ENCODE assay signal across 13 cellular contexts in genomic region chr1:161636976-161637375, GRCh38. TPM values are rescaled to one million over a fixed set of nuclear protein-coding genes. Genes with fewer than 3 reads are reported as not detected.
DNase-seq lines count a peak whose midpoint lies in the region; ATAC-seq lines count a peak whose summit lies in the region.
"Not testable (repeated sequence)": the region's sequence is repeated elsewhere in the genome, so short reads cannot be mapped to it uniquely, and the experiment has no call there.
"Had no signal": no experiment of that assay in that cellular context is flagged by ENCODE, and none has a peak within 500 bp of the region (broad histone marks: within the 10 kb centered on the region; RNA-seq: fewer than 3 reads in every experiment).

No MANE protein-coding gene starts in this region.

- H3K9me3 Mint-ChIP-seq in CD4-positive, alpha-beta memory T cell; T-helper 2 cell treated with Interferon-gamma antibody and Interleukin-4, amounts not matched to agents 5 μg/mL and 100 μg/mL, for 36 hours; activated CD4-positive, alpha-beta T cell treated with anti-CD3 and anti-CD28 coated beads, Interleukin-2, amount 10 ng/mL, durations not matched to agents 7 days and 5 days; activated CD8-positive, alpha-beta memory T cell treated with anti-CD3 and anti-CD28 coated beads, Interleukin-2, amount 10 ng/mL, durations not matched to agents 7 days and 5 days (ENCODE audit: low read depth); activated naive CD4-positive, alpha-beta T cell treated with anti-CD3 and anti-CD28 coated beads, Interleukin-2, amount 10 ng/mL, durations not matched to agents 7 days and 5 days; central memory CD8-positive, alpha-beta T cell; immature natural killer cell; stimulated activated effector memory CD8-positive, alpha-beta T cell treated with anti-CD3 and anti-CD28 coated beads, Interleukin-12 subunit alpha, Interleukin-12 subunit beta, amount 100 ng/mL, for 72 hours: not testable (repeated sequence)

- H3K4me3 ChIP-seq in CD4-positive, alpha-beta memory T cell (ENCODE audit: low read length in 2 of 2), result not testable (repeated sequence)

- peak overlapping the region in 3 of 8 donors; percentile 3 to 55 (median 52) for H3K4me3 Mint-ChIP-seq in CD4-positive, alpha-beta memory T cell
- peak overlapping the region; percentile 14 for H3K4me3 Mint-ChIP-seq in T-helper 2 cell treated with Interferon-gamma antibody and Interleukin-4, amounts not matched to agents 5 μg/mL and 100 μg/mL, for 36 hours
- not testable (repeated sequence) for H3K4me3 Mint-ChIP-seq in activated CD4-positive, alpha-beta T cell treated with anti-CD3 and anti-CD28 coated beads, Interleukin-2, amount 10 ng/mL, durations not matched to agents 7 days and 5 days; activated CD8-positive, alpha-beta memory T cell treated with anti-CD3 and anti-CD28 coated beads, Interleukin-2, amount 10 ng/mL, durations not matched to agents 7 days and 5 days; activated naive CD4-positive, alpha-beta T cell treated with anti-CD3 and anti-CD28 coated beads, Interleukin-2, amount 10 ng/mL, durations not matched to agents 7 days and 5 days; central memory CD8-positive, alpha-beta T cell; stimulated activated effector memory CD8-positive, alpha-beta T cell treated with anti-CD3 and anti-CD28 coated beads, Interleukin-12 subunit alpha, Interleukin-12 subunit beta, amount 100 ng/mL, for 72 hours
- H3K4me3 Mint-ChIP-seq in immature natural killer cell, result peak overlapping the region in 3 of 5 donors; percentile 2 to 51 (median 12)

- peaks cover 4 to 19% (median 10%) of the 10 kb centered on the region in 4 donors for H3K4me1 Mint-ChIP-seq in CD4-positive, alpha-beta memory T cell
- peaks cover 14% of the 10 kb centered on the region for H3K4me1 Mint-ChIP-seq in T-helper 2 cell treated with Interferon-gamma antibody and Interleukin-4, amounts not matched to agents 5 μg/mL and 100 μg/mL, for 36 hours (ENCODE audit: low read depth)
- H3K4me1 Mint-ChIP-seq in activated CD4-positive, alpha-beta T cell treated with anti-CD3 and anti-CD28 coated beads, Interleukin-2, amount 10 ng/mL, durations not matched to agents 7 days and 5 days, result peaks cover 17% of the 10 kb centered on the region
- H3K4me1 Mint-ChIP-seq in activated CD8-positive, alpha-beta memory T cell treated with anti-CD3 and anti-CD28 coated beads, Interleukin-2, amount 10 ng/mL, durations not matched to agents 7 days and 5 days, result peaks cover 19% of the 10 kb centered on the region
- H3K4me1 Mint-ChIP-seq in activated naive CD4-positive, alpha-beta T cell treated with anti-CD3 and anti-CD28 coated beads, Interleukin-2, amount 10 ng/mL, durations not matched to agents 7 days and 5 days, result peaks cover 19% of the 10 kb centered on the region
- peaks cover 21% of the 10 kb centered on the region for H3K4me1 Mint-ChIP-seq in central memory CD8-positive, alpha-beta T cell
- H3K4me1 Mint-ChIP-seq in immature natural killer cell, result peaks cover 16 to 21% of the 10 kb centered on the region in 2 donors
- peaks cover 19% of the 10 kb centered on the region for H3K4me1 Mint-ChIP-seq in stimulated activated effector memory CD8-positive, alpha-beta T cell treated with anti-CD3 and anti-CD28 coated beads, Interleukin-12 subunit alpha, Interleukin-12 subunit beta, amount 100 ng/mL, for 72 hours

- H3K27ac Mint-ChIP-seq in CD4-positive, alpha-beta memory T cell, result peak overlapping the region in 4 of 7 donors; percentile 37 to 89 (median 71)
- peak overlapping the region; percentile 72 for H3K27ac Mint-ChIP-seq in T-helper 2 cell treated with Interferon-gamma antibody and Interleukin-4, amounts not matched to agents 5 μg/mL and 100 μg/mL, for 36 hours
- H3K27ac Mint-ChIP-seq in activated CD4-positive, alpha-beta T cell treated with anti-CD3 and anti-CD28 coated beads, Interleukin-2, amount 10 ng/mL, durations not matched to agents 7 days and 5 days, result peak overlapping the region; percentile 34
- H3K27ac Mint-ChIP-seq in activated CD8-positive, alpha-beta memory T cell treated with anti-CD3 and anti-CD28 coated beads, Interleukin-2, amount 10 ng/mL, durations not matched to agents 7 days and 5 days, result peak overlapping the region; percentile 73
- H3K27ac Mint-ChIP-seq in activated naive CD4-positive, alpha-beta T cell treated with anti-CD3 and anti-CD28 coated beads, Interleukin-2, amount 10 ng/mL, durations not matched to agents 7 days and 5 days, result peak overlapping the region; percentile 29
- peak overlapping the region; percentile 88 for H3K27ac Mint-ChIP-seq in central memory CD8-positive, alpha-beta T cell (ENCODE audit: low read depth)
- H3K27ac Mint-ChIP-seq in immature natural killer cell, result peak overlapping the region in 4 of 6 donors; percentile 77 to 88 (median 81)
- H3K27ac Mint-ChIP-seq in stimulated activated effector memory CD8-positive, alpha-beta T cell treated with anti-CD3 and anti-CD28 coated beads, Interleukin-12 subunit alpha, Interleukin-12 subunit beta, amount 100 ng/mL, for 72 hours, result peak overlapping the region; percentile 77

- not testable (repeated sequence) for ATAC-seq in activated CD8-positive, alpha-beta memory T cell treated with anti-CD3 and anti-CD28 coated beads, Interleukin-2, amount 10 ng/mL, durations not matched to agents 7 days and 5 days; central memory CD8-positive, alpha-beta T cell (replicated peaks; ENCODE audit: extremely low read depth, poor library complexity, severe bottlenecking); stimulated activated effector memory CD8-positive, alpha-beta T cell treated with anti-CD3 and anti-CD28 coated beads, Interleukin-12 subunit alpha, Interleukin-12 subunit beta, amount 100 ng/mL, for 72 hours

- intact Hi-C loops in CD4-positive, alpha-beta memory T cell (cut with micrococcal nuclease), result not testable (repeated sequence)

- not testable (repeated sequence) for H3K36me3 ChIP-seq in CD4-positive, alpha-beta memory T cell (ENCODE audit: insufficient read depth, low read length)

- H3K4me1 ChIP-seq in CD4-positive, alpha-beta memory T cell (ENCODE audit: insufficient read depth, low read length), result not testable (repeated sequence)

- not testable (repeated sequence) for DNase-seq in CD4-positive, alpha-beta memory T cell; T-helper 2 cell treated with Interferon-gamma antibody and Interleukin-4, amounts not matched to agents 5 μg/mL and 100 μg/mL, for 36 hours (ENCODE audit: low spot score); activated CD4-positive, alpha-beta T cell treated with anti-CD3 and anti-CD28 coated beads, Interleukin-2, amount 10 ng/mL, durations not matched to agents 7 days and 5 days; activated CD8-positive, alpha-beta memory T cell treated with anti-CD3 and anti-CD28 coated beads, Interleukin-2, amount 10 ng/mL, durations not matched to agents 7 days and 5 days; activated naive CD4-positive, alpha-beta T cell treated with anti-CD3 and anti-CD28 coated beads, Interleukin-2, amount 10 ng/mL, durations not matched to agents 7 days and 5 days; central memory CD8-positive, alpha-beta T cell (ENCODE audit: low spot score in 2 of 2); immature natural killer cell; stimulated activated effector memory CD8-positive, alpha-beta T cell treated with anti-CD3 and anti-CD28 coated beads, Interleukin-12 subunit alpha, Interleukin-12 subunit beta, amount 100 ng/mL, for 72 hours (ENCODE audit: low spot score in 2 of 2)

- CTCF ChIA-PET in CD4-positive, alpha-beta memory T cell (lab: Charles Lee; ENCODE audit: partially characterized antibody); activated naive CD4-positive, alpha-beta T cell treated with anti-CD3 and anti-CD28 coated beads, Interleukin-2, amount 10 ng/mL, durations not matched to agents 7 days and 5 days (lab: Charles Lee): not testable (repeated sequence)
- CTCF ChIA-PET in activated CD4-positive, alpha-beta T cell treated with anti-CD3 and anti-CD28 coated beads, Interleukin-2, amount 10 ng/mL, durations not matched to agents 7 days and 5 days (lab: Charles Lee), result interaction anchor here (1.6 kb wide), 1 partner anchor 96 kb away, joined by 3 read pairs; no protein-coding TSS in a partner anchor
- CTCF ChIA-PET in activated CD8-positive, alpha-beta memory T cell treated with anti-CD3 and anti-CD28 coated beads, Interleukin-2, amount 10 ng/mL, durations not matched to agents 7 days and 5 days (lab: Charles Lee), result interaction anchor here (1.1 to 1.5 kb wide), 2 partner anchors 11 to 101 kb away, joined by 3 read pairs; no protein-coding TSS in a partner anchor

- not testable (repeated sequence) for H3K27me3 Mint-ChIP-seq in CD4-positive, alpha-beta memory T cell; T-helper 2 cell treated with Interferon-gamma antibody and Interleukin-4, amounts not matched to agents 5 μg/mL and 100 μg/mL, for 36 hours (ENCODE audit: low read depth); activated CD4-positive, alpha-beta T cell treated with anti-CD3 and anti-CD28 coated beads, Interleukin-2, amount 10 ng/mL, durations not matched to agents 7 days and 5 days; activated CD8-positive, alpha-beta memory T cell treated with anti-CD3 and anti-CD28 coated beads, Interleukin-2, amount 10 ng/mL, durations not matched to agents 7 days and 5 days; activated naive CD4-positive, alpha-beta T cell treated with anti-CD3 and anti-CD28 coated beads, Interleukin-2, amount 10 ng/mL, durations not matched to agents 7 days and 5 days; central memory CD8-positive, alpha-beta T cell; immature natural killer cell (ENCODE audit: low read depth in 3 of 3)

- not testable (repeated sequence) for H3K9me3 ChIP-seq in CD4-positive, alpha-beta memory T cell (ENCODE audit: control insufficient read depth in 1 of 2, low read length in 2 of 2)

- POLR2A ChIA-PET in CD4-positive, alpha-beta memory T cell (lab: Charles Lee; ENCODE audit: partially characterized antibody); activated CD4-positive, alpha-beta T cell treated with anti-CD3 and anti-CD28 coated beads, Interleukin-2, amount 10 ng/mL, durations not matched to agents 7 days and 5 days (lab: Charles Lee): not testable (repeated sequence)

- not testable (repeated sequence) for H3K27me3 ChIP-seq in CD4-positive, alpha-beta memory T cell (ENCODE audit: insufficient read depth, low read length)

- H3K36me3 Mint-ChIP-seq in CD4-positive, alpha-beta memory T cell; T-helper 2 cell treated with Interferon-gamma antibody and Interleukin-4, amounts not matched to agents 5 μg/mL and 100 μg/mL, for 36 hours (ENCODE audit: low read depth); activated CD4-positive, alpha-beta T cell treated with anti-CD3 and anti-CD28 coated beads, Interleukin-2, amount 10 ng/mL, durations not matched to agents 7 days and 5 days (ENCODE audit: low read depth); activated CD8-positive, alpha-beta memory T cell treated with anti-CD3 and anti-CD28 coated beads, Interleukin-2, amount 10 ng/mL, durations not matched to agents 7 days and 5 days; activated naive CD4-positive, alpha-beta T cell treated with anti-CD3 and anti-CD28 coated beads, Interleukin-2, amount 10 ng/mL, durations not matched to agents 7 days and 5 days; central memory CD8-positive, alpha-beta T cell (ENCODE audit: insufficient read depth); immature natural killer cell; stimulated activated effector memory CD8-positive, alpha-beta T cell treated with anti-CD3 and anti-CD28 coated beads, Interleukin-12 subunit alpha, Interleukin-12 subunit beta, amount 100 ng/mL, for 72 hours: not testable (repeated sequence)

- H3K27ac ChIP-seq in CD4-positive, alpha-beta memory T cell (ENCODE audit: low read depth, low read length), result not testable (repeated sequence)

RNA-seq across cellular contexts. Expression of gene FCGR3B, which starts 6.0 kb away (rescaled TPM):
- not detected for total RNA-seq in CD4-positive, alpha-beta memory T cell
- polyA plus RNA-seq in CD4-positive, alpha-beta memory T cell, result not detected
- not detected for total RNA-seq in activated CD4-positive, alpha-beta T cell treated with anti-CD3 and anti-CD28 coated beads, Interleukin-2, amount 10 ng/mL, durations not matched to agents 7 days and 5 days
- under 1 TPM in 1 of 2 experiments, not detected in 1; 0.37 TPM for total RNA-seq in activated CD8-positive, alpha-beta memory T cell treated with anti-CD3 and anti-CD28 coated beads, Interleukin-2, amount 10 ng/mL, durations not matched to agents 7 days and 5 days
- polyA plus RNA-seq in immature natural killer cell, result 10 to 100 TPM in 1 of 3 donors, 1 to 10 TPM in 2; 6.3 to 14.9 (median 8.8) TPM
- total RNA-seq: A673, Caco-2, GM23248, HT-29 had no signal
- polyA plus RNA-seq: AG04450, GM23248 had no signal

RNA-seq across cellular contexts. Expression of gene FCGR2B, which starts 26.0 kb away (rescaled TPM):
- total RNA-seq in CD4-positive, alpha-beta memory T cell, result under 1 TPM; 0.93 to 0.94 TPM
- 1 to 10 TPM in 1 of 2 donors, under 1 TPM in 1; 0.49 to 2.1 TPM for polyA plus RNA-seq in CD4-positive, alpha-beta memory T cell
- total RNA-seq in activated CD4-positive, alpha-beta T cell treated with anti-CD3 and anti-CD28 coated beads, Interleukin-2, amount 10 ng/mL, durations not matched to agents 7 days and 5 days, result not detected
- total RNA-seq in activated CD8-positive, alpha-beta memory T cell treated with anti-CD3 and anti-CD28 coated beads, Interleukin-2, amount 10 ng/mL, durations not matched to agents 7 days and 5 days, result under 1 TPM in 1 of 2 experiments, not detected in 1; 0.20 TPM
- polyA plus RNA-seq in immature natural killer cell, result 10 to 100 TPM in 1 of 3 donors, 1 to 10 TPM in 2; 1.9 to 21.0 (median 8.6) TPM
- total RNA-seq: A673, Caco-2, GM23248, HT-29 had no signal
- polyA plus RNA-seq: AG04450, GM23248 had no signal

Comparison
In these comparisons a context has a peak if more than half of its experiments do, and no peak if none do; other contexts are left out.
1. H3K27ac Mint-ChIP-seq: peak in every context shown above with its lines; median percentile 88 in central memory CD8-positive, alpha-beta T cell; 81 in immature natural killer cell; 77 in stimulated activated effector memory CD8-positive, alpha-beta T cell treated with anti-CD3 and anti-CD28 coated beads, Interleukin-12 subunit alpha, Interleukin-12 subunit beta, amount 100 ng/mL, for 72 hours; 73 in activated CD8-positive, alpha-beta memory T cell treated with anti-CD3 and anti-CD28 coated beads, Interleukin-2, amount 10 ng/mL, durations not matched to agents 7 days and 5 days; 72 in T-helper 2 cell treated with Interferon-gamma antibody and Interleukin-4, amounts not matched to agents 5 μg/mL and 100 μg/mL, for 36 hours; 71 in CD4-positive, alpha-beta memory T cell; 34 in activated CD4-positive, alpha-beta T cell treated with anti-CD3 and anti-CD28 coated beads, Interleukin-2, amount 10 ng/mL, durations not matched to agents 7 days and 5 days; 29 in activated naive CD4-positive, alpha-beta T cell treated with anti-CD3 and anti-CD28 coated beads, Interleukin-2, amount 10 ng/mL, durations not matched to agents 7 days and 5 days.